Comparison of ENCODE assay signal across 8 cellular contexts in the genomic region with DNA sequence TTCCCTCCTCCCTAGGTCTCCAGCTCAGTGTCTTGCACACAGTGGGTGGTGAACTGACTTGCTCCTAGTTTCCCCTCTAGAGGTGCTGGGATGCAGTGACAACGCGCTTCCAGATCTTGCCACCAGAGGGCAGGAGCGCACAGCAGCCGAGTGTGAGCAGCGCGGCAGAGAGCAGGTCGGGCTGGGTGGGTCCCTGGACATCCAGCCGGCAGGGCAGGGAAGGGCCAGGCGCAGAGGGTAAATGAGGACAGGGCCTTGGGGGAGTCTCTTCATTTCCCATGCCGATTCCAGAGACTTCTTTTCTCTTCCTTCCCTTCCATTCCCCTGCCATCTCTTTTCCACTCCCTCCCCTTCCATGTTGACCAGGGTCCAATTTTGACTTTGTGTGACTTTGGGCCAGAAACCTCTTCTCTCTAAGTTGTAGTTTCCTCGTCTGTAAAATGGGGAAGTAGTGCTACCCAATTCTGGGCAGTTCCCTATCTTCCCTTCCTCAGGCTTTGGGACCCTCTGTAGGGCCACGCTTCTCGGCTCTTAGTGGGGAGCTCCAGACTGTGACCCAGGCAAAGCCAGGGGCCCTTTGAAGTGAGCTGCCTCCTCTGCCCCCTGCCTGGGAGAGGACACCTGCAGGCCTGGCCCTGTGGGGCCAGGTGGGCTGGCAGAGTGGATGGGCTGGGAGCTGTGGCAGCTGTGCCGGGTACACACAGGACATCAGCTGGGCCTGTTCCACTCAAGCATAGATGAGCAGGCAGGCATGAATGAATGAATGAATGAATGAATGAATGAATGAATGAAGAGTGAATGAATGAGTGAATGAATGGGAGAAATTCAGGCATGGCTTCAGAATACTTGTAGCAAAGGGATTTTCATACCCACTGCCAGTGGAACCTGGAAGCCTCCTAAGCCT. TPM values are rescaled to one million over a fixed set of nuclear protein-coding genes. Genes with fewer than 3 reads are reported as not detected.
DNase-seq lines count a peak whose midpoint lies in the region; ATAC-seq and TF ChIP-seq lines count a peak whose summit lies in the region.

No MANE protein-coding gene starts in this region.

- H4K20me1 ChIP-seq in osteoblast (ENCODE audit: insufficient read depth, low read length) = no peaks in the 10 kb centered on the region

- H3K4me3 ChIP-seq in SJCRH30 (no peak overlapping the region), osteoblast (ENCODE audit: insufficient read depth, low read length) (no peak overlapping the region), thymus (ENCODE audit: low read length) (no peak overlapping the region)

- H2AFZ ChIP-seq in osteoblast (ENCODE audit: low read length) = peak overlapping the region; percentile 25

- no peaks in the 10 kb centered on the region for H3K27me3 ChIP-seq in SJCRH30
- no peaks in the 10 kb centered on the region for H3K27me3 ChIP-seq in osteoblast (ENCODE audit: insufficient read depth, low read length)
- H3K27me3 ChIP-seq in thymus (ENCODE audit: control insufficient read depth, insufficient read depth) = no peaks in the 10 kb centered on the region

- peak; percentile 84 for ATAC-seq in GM21786 (IDR thresholded peaks at IDR 0.05; ENCODE audit: unreplicated experiment)

- peak; percentile 93 for DNase-seq in Daoy (ENCODE audit: low read depth)
- peak; percentile 85 to 95 for DNase-seq in SJCRH30
- DNase-seq in activated effector memory CD4-positive, alpha-beta T cell treated with anti-CD3 and anti-CD28 coated beads, Interleukin-2, amount 50 U/mL, for 16 hours = peak; percentile 94
- peak; percentile 55 for DNase-seq in foreskin melanocyte
- peak; percentile 96 for DNase-seq in osteoblast (ENCODE audit: insufficient read length, low spot score, missing footprints)

- H3K4me2 ChIP-seq in osteoblast (ENCODE audit: insufficient read depth, low read length) = peak overlapping the region; percentile 37

- H3K27ac ChIP-seq in KOPT-K1 (ENCODE audit: low read depth, low read length, poor library complexity, severe bottlenecking) (peak overlapping the region; percentile 45), SJCRH30 (no peak overlapping the region), osteoblast (ENCODE audit: low read depth, low read length) (peak overlapping the region; percentile 95), thymus (ENCODE audit: low read depth) (peak overlapping the region; percentile 3)

- H3K9me3 ChIP-seq in KOPT-K1 (ENCODE audit: insufficient read depth, low read length, poor library complexity, severe bottlenecking) (no peaks in the 10 kb centered on the region), SJCRH30 (replicated peaks) (no peaks in the 10 kb centered on the region), osteoblast (ENCODE audit: low read depth, low read length) (no peaks in the 10 kb centered on the region), thymus (ENCODE audit: control insufficient read depth) (no peaks in the 10 kb centered on the region)

- no peaks in the 10 kb centered on the region for H3K79me2 ChIP-seq in osteoblast (ENCODE audit: insufficient read depth, low read length)

- 21% methylated on average over 14 of the region's 14 CpGs for WGBS in thymus

- peak; percentile 97 for TF ChIP-seq CTCF in osteoblast (IDR thresholded peaks at IDR 0.05; ENCODE audit: extremely low read depth, low read depth, low read length)

- H3K36me3 ChIP-seq in KOPT-K1 (ENCODE audit: insufficient read depth, low read length) = no peaks in the 10 kb centered on the region
- H3K36me3 ChIP-seq in SJCRH30 = no peaks in the 10 kb centered on the region
- no peaks in the 10 kb centered on the region for H3K36me3 ChIP-seq in osteoblast (ENCODE audit: insufficient read depth, low read length)
- no peaks in the 10 kb centered on the region for H3K36me3 ChIP-seq in thymus (ENCODE audit: control insufficient read depth, insufficient read depth)

- peaks cover 17% of the 10 kb centered on the region for H3K4me1 ChIP-seq in SJCRH30
- peaks cover 37% of the 10 kb centered on the region for H3K4me1 ChIP-seq in osteoblast (ENCODE audit: insufficient read depth, low read length)
- H3K4me1 ChIP-seq in thymus (ENCODE audit: control insufficient read depth, insufficient read depth, low read length) = no peaks in the 10 kb centered on the region

RNA-seq across cellular contexts. Expression of gene TAF1B, which starts 43.3 kb away (rescaled TPM):
- total RNA-seq in Daoy (2014; rRNA removed; shearing (Covaris generic)) = 47.2 and 82.7 TPM in 2 replicates
- 27.6 and 40.5 TPM in 2 replicates for total RNA-seq in SJCRH30 (2014; rRNA removed; shearing (Covaris generic))
- total RNA-seq in osteoblast = 36.5 and 41.3 TPM in 2 replicates
- 9.4 TPM for polyA plus RNA-seq in thymus
